In genomic region chr17:68133370-68134045, GRCh38 we compare ENCODE assay signal across 26 cellular contexts.
DNase-seq lines count a peak whose midpoint lies in the region; ATAC-seq, FAIRE-seq and TF ChIP-seq lines count a peak whose summit lies in the region.
"Had no signal": no experiment of that assay in that cellular context is flagged by ENCODE, and none has a peak within 500 bp of the region (broad histone marks: within the 10 kb centered on the region; RNA-seq: fewer than 3 reads in every experiment).

No MANE protein-coding gene starts in this region.

- no peak overlapping the region for H4K5ac ChIP-seq in H1 (ENCODE audit: insufficient read length, low read depth, low read length)

- H3K9me3 ChIP-seq in H1 (ENCODE audit: insufficient read depth in 2 of 2, low read depth in 1 of 2, low read length in 1 of 2) (no peaks in the 10 kb centered on the region), upper lobe of left lung (no peaks in the 10 kb centered on the region)
- H3K9me3 ChIP-seq: BE2C, esophagus squamous epithelium, vagina had no signal

- H3K56ac ChIP-seq in H1 (replicated peaks; ENCODE audit: insufficient read length, low read depth, low read length) = no peak overlapping the region

- no peaks in the 10 kb centered on the region for H3K27me3 Mint-ChIP-seq in activated naive CD8-positive, alpha-beta T cell treated with anti-CD3 and anti-CD28 coated beads, Interleukin-2, amount 50 U/mL, for 24 hours
- H3K27me3 Mint-ChIP-seq in activated naive CD8-positive, alpha-beta T cell treated with anti-CD3 and anti-CD28 coated beads for 36 hours = no peaks in the 10 kb centered on the region
- H3K27me3 Mint-ChIP-seq: activated T-helper 17 cell treated with anti-CD3 and anti-CD28 coated beads, Interleukin-2, amount 50 U/mL, for 72 hours had no signal

- no peak overlapping the region for H3K4ac ChIP-seq in H1 (replicated peaks; ENCODE audit: insufficient read length, low read depth, low read length)

- H3K4me1 Mint-ChIP-seq in activated naive CD8-positive, alpha-beta T cell treated with anti-CD3 and anti-CD28 coated beads, Interleukin-2, amount 50 U/mL, for 24 hours = no peaks in the 10 kb centered on the region
- H3K4me1 Mint-ChIP-seq in activated naive CD8-positive, alpha-beta T cell treated with anti-CD3 and anti-CD28 coated beads for 36 hours = no peaks in the 10 kb centered on the region
- H3K4me1 Mint-ChIP-seq: activated T-helper 17 cell treated with anti-CD3 and anti-CD28 coated beads, Interleukin-2, amount 50 U/mL, for 72 hours had no signal

- H2BK120ac ChIP-seq in H1 (replicated peaks; ENCODE audit: low read depth, low read length) = no peak overlapping the region

- no peaks in the 10 kb centered on the region for H3K79me2 ChIP-seq in H1 (ENCODE audit: control insufficient read depth in 1 of 2, insufficient read depth in 2 of 2, low read length in 2 of 2)
- H3K79me2 ChIP-seq: parathyroid adenoma had no signal

- CTCF ChIA-PET in H1 (lab: Charles Lee; ENCODE audit: partially characterized antibody) = no interaction called here

- H3K18ac ChIP-seq in H1 (ENCODE audit: extremely low read depth, low read length) = no peak overlapping the region; the same call in 1 of the 2 replicates

- H2BK5ac ChIP-seq in H1 (ENCODE audit: low read depth, low read length) = 0 out of 2 replicates have a peak overlapping the region, but pooled peaks have one; percentile 44

- no peaks in the 10 kb centered on the region for H3K79me1 ChIP-seq in H1 (ENCODE audit: low read depth, low read length)

- FAIRE-seq in H1 (lab: Jason Lieb, UNC) = no peak
- FAIRE-seq: GM12878, GM19239 had no signal

- no peak overlapping the region for H3K27ac ChIP-seq in H1 (ENCODE audit: low read depth, low read length)
- H3K27ac ChIP-seq in upper lobe of left lung = no peak overlapping the region
- H3K27ac ChIP-seq: parathyroid adenoma, skin epidermis, vagina had no signal

- H3K27me3 ChIP-seq in H1 (replicated peaks in 1 of 4; ENCODE audit: control insufficient read depth in 3 of 4, extremely low read depth in 1 of 4, insufficient read depth in 3 of 4, low read length in 3 of 4) (no peaks in the 10 kb centered on the region), upper lobe of left lung (no peaks in the 10 kb centered on the region)
- H3K27me3 ChIP-seq: BE2C, esophagus squamous epithelium, vagina had no signal

- no peak overlapping the region for H2AK5ac ChIP-seq in H1 (ENCODE audit: low read depth, low read length)

- H3K36me3 ChIP-seq in H1 (ENCODE audit: control insufficient read depth in 2 of 4, insufficient read depth in 4 of 4, low read length in 3 of 4) (no peaks in the 10 kb centered on the region), upper lobe of left lung (peaks cover 1 to 35% (median 9%) of the 10 kb centered on the region in 4 donors)
- H3K36me3 ChIP-seq: BE2C, vagina had no signal

- H3K14ac ChIP-seq in H1 (ENCODE audit: insufficient read length) = no peak overlapping the region

- H3K4me3 ChIP-seq in H1 (ENCODE audit: extremely low read depth in 1 of 4, insufficient read depth in 2 of 4, low read depth in 3 of 4, low read length in 4 of 4) = no peak overlapping the region
- H3K4me3 ChIP-seq in upper lobe of left lung = no peak overlapping the region
- H3K4me3 ChIP-seq: esophagus squamous epithelium, GM12878, lung, skin epidermis, vagina had no signal

- no peak overlapping the region for H2AFZ ChIP-seq in H1 (ENCODE audit: low read length)
- H2AFZ ChIP-seq: parathyroid adenoma had no signal

- no peak overlapping the region for H3K23ac ChIP-seq in H1 (ENCODE audit: insufficient read length)

- no peak overlapping the region for H2BK20ac ChIP-seq in H1 (ENCODE audit: low read length)

- no peaks in the 10 kb centered on the region for H3K23me2 ChIP-seq in H1 (ENCODE audit: low read depth, low read length)

- TF ChIP-seq EP300 in H1 (IDR thresholded peaks at IDR 0.05; ENCODE audit: borderline replicate concordance in 1 of 2, low read depth in 2 of 2, low read length in 2 of 2) (no peak), upper lobe of left lung (IDR thresholded peaks at IDR 0.05) (no peak)

- DNase-seq in activated naive CD8-positive, alpha-beta T cell treated with anti-CD3 and anti-CD28 coated beads, Interleukin-2, amount 50 U/mL, for 24 hours = no peak
- no peak for DNase-seq in activated naive CD8-positive, alpha-beta T cell treated with anti-CD3 and anti-CD28 coated beads for 36 hours
- DNase-seq in H1 (ENCODE audit: low read depth in 1 of 2, low spot score in 2 of 2) (peak in 1 of 2 experiments; percentile 60), islet precursor cell (peak; percentile 64), upper lobe of left lung (no peak), NCI-H187 treated with DMSO at 0.1 percent for 48 hours (lab: John Stamatoyannopoulos, UW) (no peak)
- no peak for DNase-seq in effector CD8-positive, alpha-beta T cell (lab: John Stamatoyannopoulos, UW)
- DNase-seq: activated CD4-positive, CD25-positive, alpha-beta regulatory T cell treated with anti-CD3 and anti-CD28 coated beads, Interleukin-2, amount 50 U/mL, for 72 hours; BE2C; esophagus squamous epithelium; GF-D8; GOT3; IMR-90; MM.1S; NCI-H187; NCI-H2227 treated with DMSO at 0.1 percent for 48 hours; stimulated activated CD4-positive, alpha-beta T cell treated with anti-CD3 and anti-CD28 coated beads, Interleukin-4, amount 100 ng/mL, for 4 hours had no signal

- no peak overlapping the region for H3K4me3 Mint-ChIP-seq in activated naive CD8-positive, alpha-beta T cell treated with anti-CD3 and anti-CD28 coated beads, Interleukin-2, amount 50 U/mL, for 24 hours
- no peak overlapping the region for H3K4me3 Mint-ChIP-seq in activated naive CD8-positive, alpha-beta T cell treated with anti-CD3 and anti-CD28 coated beads for 36 hours
- H3K4me3 Mint-ChIP-seq: activated T-helper 17 cell treated with anti-CD3 and anti-CD28 coated beads, Interleukin-2, amount 50 U/mL, for 72 hours; T-helper 2 cell treated with Interferon-gamma antibody and Interleukin-4, amounts not matched to agents 5 μg/mL and 100 μg/mL, for 36 hours had no signal

- H3K4me2 ChIP-seq in H1 (ENCODE audit: insufficient read depth in 1 of 2, low read depth in 2 of 2, low read length in 2 of 2) = no peak overlapping the region

- H3K36me3 Mint-ChIP-seq in activated naive CD8-positive, alpha-beta T cell treated with anti-CD3 and anti-CD28 coated beads, Interleukin-2, amount 50 U/mL, for 24 hours (ENCODE audit: low read depth) = peaks cover 4% of the 10 kb centered on the region
- H3K36me3 Mint-ChIP-seq in activated naive CD8-positive, alpha-beta T cell treated with anti-CD3 and anti-CD28 coated beads for 36 hours = no peaks in the 10 kb centered on the region

- no peak overlapping the region for H2BK15ac ChIP-seq in H1 (ENCODE audit: low read length)

- H4K20me1 ChIP-seq in H1 (replicated peaks in 1 of 2; ENCODE audit: control insufficient read depth in 1 of 2, insufficient read depth in 2 of 2, low read length in 2 of 2) = no peaks in the 10 kb centered on the region

- H3K27ac Mint-ChIP-seq in activated naive CD8-positive, alpha-beta T cell treated with anti-CD3 and anti-CD28 coated beads, Interleukin-2, amount 50 U/mL, for 24 hours = no peak overlapping the region
- H3K27ac Mint-ChIP-seq in activated naive CD8-positive, alpha-beta T cell treated with anti-CD3 and anti-CD28 coated beads for 36 hours = no peak overlapping the region
- H3K27ac Mint-ChIP-seq: activated T-helper 17 cell treated with anti-CD3 and anti-CD28 coated beads, Interleukin-2, amount 50 U/mL, for 72 hours; T-helper 2 cell treated with Interferon-gamma antibody and Interleukin-4, amounts not matched to agents 5 μg/mL and 100 μg/mL, for 36 hours had no signal

- TF ChIP-seq RAD21 in H1 (IDR thresholded peaks at IDR 0.05 in 1 of 2, conservative IDR thresholded peaks at IDR 0.05 in 1 of 2; ENCODE audit: low read depth in 2 of 2, low read length in 2 of 2) = no peak; a peak in 1 of 4 replicates

- WGBS in H1 (ENCODE audit: extremely low coverage in 1 of 2, insufficient coverage in 1 of 2, insufficient read length in 1 of 2, insufficient replicate concordance in 2 of 2, low coverage in 1 of 2, low lambda C conversion rate in 2 of 2, missing lambda C conversion rate in 1 of 2), 2 experiments = 81% methylated on average over 9 of the region's 11 CpGs; no CpG with 5 or more reads in 1 of the 2 experiments
- 65 to 78% methylated on average over 5 to 11 of the region's 11 CpGs for WGBS in upper lobe of left lung, 2 donors

- H3K9ac ChIP-seq in H1 (replicated peaks in 1 of 4; ENCODE audit: extremely low read depth in 1 of 4, low read depth in 3 of 4, low read length in 3 of 4) = no peak overlapping the region
- H3K9ac ChIP-seq: parathyroid adenoma had no signal

- H2BK12ac ChIP-seq in H1 (ENCODE audit: low read depth, low read length) = no peak overlapping the region

- peak; percentile 28 for ATAC-seq in activated naive CD8-positive, alpha-beta T cell treated with anti-CD3 and anti-CD28 coated beads, Interleukin-2, amount 50 U/mL, for 24 hours
- ATAC-seq in upper lobe of left lung (ENCODE audit: low FRiP score in 2 of 2) (peak; percentile 11 to 21), HG03095 (IDR thresholded peaks at IDR 0.05; ENCODE audit: unreplicated experiment) (no peak)
- ATAC-seq: activated T-helper 17 cell treated with anti-CD3 and anti-CD28 coated beads, Interleukin-2, amount 50 U/mL, for 72 hours; GM12878 had no signal

- peak; percentile 12 to 43 (median 40); a peak in 3 of 4 replicates for TF ChIP-seq CTCF in H1 (IDR thresholded peaks at IDR 0.05; ENCODE audit: control extremely low read depth in 1 of 3, insufficient read depth in 1 of 3, low read depth in 1 of 3, low read length in 3 of 3)
- no peak for TF ChIP-seq CTCF in upper lobe of left lung (IDR thresholded peaks at IDR 0.05)

- H3K4me1 ChIP-seq in H1 (replicated peaks in 1 of 4; ENCODE audit: control insufficient read depth in 3 of 4, insufficient read depth in 4 of 4, low read length in 3 of 4) = peaks cover 0 to 8% (median 0%) of the 10 kb centered on the region in 4 experiments; a peak in 2 of 7 replicates
- peaks cover 0 to 3% (median 0%) of the 10 kb centered on the region in 4 donors for H3K4me1 ChIP-seq in upper lobe of left lung
- H3K4me1 ChIP-seq: BE2C, esophagus squamous epithelium, parathyroid adenoma, vagina had no signal

- no peaks in the 10 kb centered on the region for H3K9me3 Mint-ChIP-seq in activated naive CD8-positive, alpha-beta T cell treated with anti-CD3 and anti-CD28 coated beads, Interleukin-2, amount 50 U/mL, for 24 hours
- H3K9me3 Mint-ChIP-seq in activated naive CD8-positive, alpha-beta T cell treated with anti-CD3 and anti-CD28 coated beads for 36 hours = no peaks in the 10 kb centered on the region
- H3K9me3 Mint-ChIP-seq: activated T-helper 17 cell treated with anti-CD3 and anti-CD28 coated beads, Interleukin-2, amount 50 U/mL, for 72 hours; T-helper 2 cell treated with Interferon-gamma antibody and Interleukin-4, amounts not matched to agents 5 μg/mL and 100 μg/mL, for 36 hours had no signal

- H4K8ac ChIP-seq in H1 (ENCODE audit: extremely low read depth, insufficient read depth, low read length) = no peak overlapping the region

- TF ChIP-seq POLR2A in H1 (IDR thresholded peaks at IDR 0.05; ENCODE audit: control extremely low read depth in 1 of 2, low read depth in 2 of 2, low read length in 2 of 2) (no peak), upper lobe of left lung (IDR thresholded peaks at IDR 0.05) (no peak)

- POLR2A ChIA-PET in H1 (lab: Charles Lee; ENCODE audit: partially characterized antibody) = interaction anchor here (1.5 kb wide), 1 partner anchor 11 kb away, joined by 3 read pairs; no protein-coding TSS in a partner anchor

- no peak overlapping the region for H4K91ac ChIP-seq in H1 (replicated peaks; ENCODE audit: insufficient read length, low read length)

Comparison
In these comparisons a context has a peak if more than half of its experiments do, and no peak if none do; other contexts are left out.
1. CTCF ChIP-seq: peak in H1 (3 of 3); none in upper lobe of left lung (0 of 6).